ENCODE assay signal across 8 cellular contexts in genomic region chr17:73290399-73291259, GRCh38. TPM values are rescaled to one million over a fixed set of nuclear protein-coding genes. Genes with fewer than 3 reads are reported as not detected.
DNase-seq lines count a peak whose midpoint lies in the region; ATAC-seq and TF ChIP-seq lines count a peak whose summit lies in the region.

No MANE protein-coding gene starts in this region.

- H3K9ac ChIP-seq in BLaER1: peak overlapping the region; percentile 62; the same call in 1 of the 2 replicates

- peak overlapping the region; percentile 91 for H3K4me2 ChIP-seq in BLaER1

- 78 to 81% methylated on average over 16 of the region's 16 CpGs for WGBS in lower leg skin, 2 donors

- TF ChIP-seq CTCF in vagina (IDR thresholded peaks at IDR 0.05) (no peak), lower leg skin (IDR thresholded peaks at IDR 0.05) (no peak)

- H3K4me3 ChIP-seq in BLaER1 (peak overlapping the region; percentile 19), vagina (no peak overlapping the region), lower leg skin (ENCODE audit: low read depth, poor library complexity, severe bottlenecking) (no peak overlapping the region)

- no peaks in the 10 kb centered on the region for H3K9me3 ChIP-seq in BLaER1
- H3K9me3 ChIP-seq in vagina: no peaks in the 10 kb centered on the region

- TF ChIP-seq POLR2A in vagina (IDR thresholded peaks at IDR 0.05): no peak
- no peak for TF ChIP-seq POLR2A in lower leg skin (IDR thresholded peaks at IDR 0.05)

- H4K20me1 ChIP-seq in BLaER1: peaks cover 43% of the 10 kb centered on the region

- intact Hi-C loops in vagina (cut with DNase I) (no loop called here), left colon (cut with DNase I, micrococcal nuclease) (no loop called here), lower leg skin (cut with DNase I; ENCODE audit: low total_unique reads) (no loop called here)

- peak overlapping the region; percentile 76 for H3K27ac ChIP-seq in BLaER1
- peak overlapping the region; percentile 78 for H3K27ac ChIP-seq in layer of hippocampus (ENCODE audit: low read depth, low read length)
- H3K27ac ChIP-seq in vagina: peak overlapping the region; percentile 93

- ATAC-seq in GM21723 (IDR thresholded peaks at IDR 0.05; ENCODE audit: unreplicated experiment) (peak; percentile 42), left colon (no peak)

- DNase-seq in MV-4-11 (lab: John Stamatoyannopoulos, UW) (peak; percentile 51), vagina (ENCODE audit: extremely low spot score in 2 of 2) (no peak), left colon (no peak), kidney glomerular epithelial cell (lab: John Stamatoyannopoulos, UW) (no peak), lower leg skin (ENCODE audit: low spot score in 2 of 2) (no peak)

- H3K27me3 ChIP-seq in BLaER1 (no peaks in the 10 kb centered on the region), layer of hippocampus (ENCODE audit: control insufficient read depth, insufficient read depth, low read length) (no peaks in the 10 kb centered on the region), vagina (no peaks in the 10 kb centered on the region)

- H3K4me1 ChIP-seq in BLaER1: peaks cover 55% of the 10 kb centered on the region
- H3K4me1 ChIP-seq in vagina: peaks cover 100% of the 10 kb centered on the region

- H3K36me3 ChIP-seq in BLaER1: peaks cover 8% of the 10 kb centered on the region
- peaks cover 0 to 8% of the 10 kb centered on the region in 2 donors for H3K36me3 ChIP-seq in vagina

RNA-seq across cellular contexts. Expression of gene CDC42EP4, which starts 21.2 kb away (rescaled TPM):
- total RNA-seq in vagina (73.7 TPM), left colon (10 to 100 TPM; 49.6 to 65.6 TPM), lower leg skin (10 to 100 TPM; 33.0 to 94.6 (median 69.7) TPM)

RNA-seq across cellular contexts. Expression of gene CPSF4L, which starts 28.9 kb away (rescaled TPM):
- total RNA-seq in vagina: not detected
- total RNA-seq in left colon: under 1 TPM in 1 of 2 donors, not detected in 1; 0.20 TPM
- total RNA-seq in lower leg skin: not detected
